10 cellular contexts compared by ENCODE assay signal in genomic region chr9:136840877-136841645, GRCh38. TPM values are rescaled to one million over a fixed set of nuclear protein-coding genes. Genes with fewer than 3 reads are reported as not detected.
A peak's percentile ranks its signal among the peaks of the same experiment; 100 is the strongest.
DNase-seq lines count a peak whose midpoint lies in the region; ATAC-seq and TF ChIP-seq lines count a peak whose summit lies in the region.
"Had no signal": no experiment of that assay in that cellular context is flagged by ENCODE, and none has a peak within 500 bp of the region (broad histone marks: within the 10 kb centered on the region; RNA-seq: fewer than 3 reads in every experiment).

No MANE protein-coding gene starts in this region.

- no peak overlapping the region for H3K27ac Mint-ChIP-seq in CD14-positive monocyte
- H3K27ac Mint-ChIP-seq: T-helper 1 cell treated with Interleukin-12 subunit alpha and Interleukin-12 subunit beta and Interleukin-4 antibody, amounts not matched to agents 30 μg/mL and 1 μg/mL, for 36 hours had no signal

- peaks cover 3% of the 10 kb centered on the region for H3K36me3 ChIP-seq in ectodermal cell (ENCODE audit: control insufficient read depth, insufficient read depth, low read length)
- H3K36me3 ChIP-seq: ovary had no signal

- TF ChIP-seq CTCF in CD14-positive monocyte (IDR thresholded peaks at IDR 0.05), result no peak

- H3K36me3 Mint-ChIP-seq in CD14-positive monocyte, result peaks cover 18 to 39% of the 10 kb centered on the region in 2 donors

- peaks cover 16 to 39% (median 27%) of the 10 kb centered on the region in 3 donors for H3K27me3 Mint-ChIP-seq in CD14-positive monocyte (ENCODE audit: low read depth in 3 of 3)

- no peak overlapping the region for H3K4me3 Mint-ChIP-seq in CD14-positive monocyte

- intact Hi-C loops in CD14-positive monocyte (cut with micrococcal nuclease), result loop anchor here (5.0 to 10.0 kb wide), 3 partner anchors 34 to 191 kb away; partner anchors contain the start of genes C8G (in 1 of the 2), FBXW5 (in 1 of the 2), FUT7 (in 1 of the 2) and RABL6 (in 1 of the 2)

- no peak overlapping the region for H3K4me3 ChIP-seq in ectodermal cell (ENCODE audit: insufficient read depth, low read depth, low read length)
- H3K4me3 ChIP-seq: ovary had no signal

- ATAC-seq in HG02973 (IDR thresholded peaks at IDR 0.05; ENCODE audit: unreplicated experiment) (no peak), HG03520 (IDR thresholded peaks at IDR 0.05; ENCODE audit: unreplicated experiment) (no peak)

- H3K4me1 ChIP-seq in ectodermal cell (ENCODE audit: control insufficient read depth, insufficient read depth, low read length), result peaks cover 41% of the 10 kb centered on the region

- DNase-seq in NOMO-1 treated with dmso at 0.1 percent for 144 hours (lab: John Stamatoyannopoulos, UW; ENCODE audit: unreplicated experiment) (peak; percentile 15), NOMO-1 (lab: John Stamatoyannopoulos, UW; ENCODE audit: unreplicated experiment in 2 of 2) (no peak), NCI-H774 (lab: John Stamatoyannopoulos, UW) (peak; percentile 79), occipital lobe (lab: John Stamatoyannopoulos, UW) (peak; percentile 81), CD14-positive monocyte (ENCODE audit: low spot score) (no peak)

- H3K4me1 Mint-ChIP-seq in CD14-positive monocyte, result peaks cover 8% of the 10 kb centered on the region

- peaks cover 20% of the 10 kb centered on the region for H3K27me3 ChIP-seq in ectodermal cell (ENCODE audit: control insufficient read depth, insufficient read depth, low read length, poor library complexity, severe bottlenecking)
- H3K27me3 ChIP-seq: ovary had no signal

- no peaks in the 10 kb centered on the region for H3K9me3 ChIP-seq in ectodermal cell (ENCODE audit: control insufficient read depth, low read length)
- H3K9me3 ChIP-seq: ovary had no signal

- 70 to 71% methylated on average over 28 of the region's 28 CpGs for WGBS in ectodermal cell, 2 experiments

- H3K27ac ChIP-seq in ectodermal cell (ENCODE audit: insufficient read depth, low read depth, low read length, poor library complexity, severe bottlenecking), result peak overlapping the region; percentile 50
- H3K27ac ChIP-seq: ovary had no signal

- H3K9me3 Mint-ChIP-seq in CD14-positive monocyte, result peaks cover 0 to 12% (median 6%) of the 10 kb centered on the region in 7 donors
- H3K9me3 Mint-ChIP-seq: T-helper 1 cell treated with Interleukin-12 subunit alpha and Interleukin-12 subunit beta and Interleukin-4 antibody, amounts not matched to agents 30 μg/mL and 1 μg/mL, for 36 hours had no signal

RNA-seq across cellular contexts. Expression of gene AJM1, which starts 1.2 kb away (rescaled TPM):
- 1.0 TPM for polyA plus RNA-seq in ectodermal cell (2013, experiment 1 of 4)
- polyA plus RNA-seq in ectodermal cell (2013, experiment 2 of 4), result 1.1 TPM
- 1.2 TPM for polyA plus RNA-seq in ectodermal cell (2013, experiment 3 of 4)
- 1.3 TPM for polyA plus RNA-seq in ectodermal cell (2013, experiment 4 of 4)
- total RNA-seq in occipital lobe, result 0.94 TPM
- polyA plus RNA-seq in CD14-positive monocyte, result under 1 TPM; 0.10 to 0.18 TPM

RNA-seq across cellular contexts. Expression of gene PHPT1, which starts 8.1 kb away (rescaled TPM):
- 180 TPM for polyA plus RNA-seq in ectodermal cell (2013, experiment 1 of 4)
- polyA plus RNA-seq in ectodermal cell (2013, experiment 2 of 4), result 167 TPM
- polyA plus RNA-seq in ectodermal cell (2013, experiment 3 of 4), result 171 TPM
- polyA plus RNA-seq in ectodermal cell (2013, experiment 4 of 4), result 186 TPM
- total RNA-seq in occipital lobe, result 76.9 TPM
- 100 to 1,000 TPM in 1 of 2 donors, 10 to 100 TPM in 1; 94.3 to 163 TPM for polyA plus RNA-seq in CD14-positive monocyte

RNA-seq across cellular contexts. Expression of gene MAMDC4, which starts 11.1 kb away (rescaled TPM):
- polyA plus RNA-seq in ectodermal cell (2013, experiment 1 of 4), result 7.6 TPM
- 8.9 TPM for polyA plus RNA-seq in ectodermal cell (2013, experiment 2 of 4)
- 5.3 TPM for polyA plus RNA-seq in ectodermal cell (2013, experiment 3 of 4)
- polyA plus RNA-seq in ectodermal cell (2013, experiment 4 of 4), result 7.9 TPM
- 2.5 TPM for total RNA-seq in occipital lobe
- polyA plus RNA-seq in CD14-positive monocyte, result under 1 TPM in 1 of 2 donors, not detected in 1; 0.07 TPM

RNA-seq across cellular contexts. Expression of gene EDF1, which starts 25.0 kb away (rescaled TPM):
- polyA plus RNA-seq in ectodermal cell (2013, experiment 1 of 4), result 272 TPM
- 264 TPM for polyA plus RNA-seq in ectodermal cell (2013, experiment 2 of 4)
- polyA plus RNA-seq in ectodermal cell (2013, experiment 3 of 4), result 216 TPM
- 254 TPM for polyA plus RNA-seq in ectodermal cell (2013, experiment 4 of 4)
- total RNA-seq in occipital lobe, result 96.2 TPM
- polyA plus RNA-seq in CD14-positive monocyte, result 100 to 1,000 TPM; 245 to 264 TPM

RNA-seq across cellular contexts. Expression of gene RABL6, which starts 33.3 kb away (rescaled TPM):
- polyA plus RNA-seq in ectodermal cell (2013, experiment 1 of 4), result 182 TPM
- 177 TPM for polyA plus RNA-seq in ectodermal cell (2013, experiment 2 of 4)
- 129 TPM for polyA plus RNA-seq in ectodermal cell (2013, experiment 3 of 4)
- polyA plus RNA-seq in ectodermal cell (2013, experiment 4 of 4), result 127 TPM
- 38.2 TPM for total RNA-seq in occipital lobe
- polyA plus RNA-seq in CD14-positive monocyte, result 1 to 10 TPM; 6.7 to 8.1 TPM

Comparison
In these comparisons a context has a peak if more than half of its experiments do, and no peak if none do; other contexts are left out.
1. DNase-seq: peak in NOMO-1 treated with dmso at 0.1 percent for 144 hours (single experiment), NCI-H774 (single experiment) and occipital lobe (single experiment); none in NOMO-1 (0 of 2) and CD14-positive monocyte (single experiment).